Comparison of ENCODE assay signal across 8 cellular contexts in genomic region chr19:48635966-48636858, GRCh38. TPM values are rescaled to one million over a fixed set of nuclear protein-coding genes. Genes with fewer than 3 reads are reported as not detected.
DNase-seq lines count a peak whose midpoint lies in the region; ATAC-seq and TF ChIP-seq lines count a peak whose summit lies in the region.

No MANE protein-coding gene starts in this region.

- no peak for TF ChIP-seq CTCF in VCaP (conservative IDR thresholded peaks at IDR 0.05)
- TF ChIP-seq CTCF in fibroblast of villous mesenchyme (IDR thresholded peaks at IDR 0.05; ENCODE audit: insufficient read depth, low read depth, low read length): no peak
- no peak for TF ChIP-seq CTCF in progenitor cell of endocrine pancreas (IDR thresholded peaks at IDR 0.05; ENCODE audit: unreplicated experiment)

- H3K4me1 Mint-ChIP-seq in progenitor cell of endocrine pancreas (ENCODE audit: low read depth): peaks cover 18% of the 10 kb centered on the region

- H3K27me3 Mint-ChIP-seq in progenitor cell of endocrine pancreas: peaks cover 12% of the 10 kb centered on the region

- peak overlapping the region; percentile 61 for H3K4me3 ChIP-seq in fibroblast of villous mesenchyme (ENCODE audit: low read depth, low read length)

- DNase-seq in activated naive CD4-positive, alpha-beta T cell treated with Interleukin-2 at 50 U/mL for 16 hours: peak; percentile 25
- DNase-seq in activated naive CD4-positive, alpha-beta T cell treated with anti-CD3 and anti-CD28 coated beads, Interleukin-2, amount 50 U/mL, for 16 hours: no peak
- DNase-seq in fibroblast of villous mesenchyme (ENCODE audit: low read depth) (no peak), progenitor cell of endocrine pancreas (ENCODE audit: low spot score, unreplicated experiment) (no peak), cortex of kidney (lab: John Stamatoyannopoulos, UW) (no peak)

- H3K27ac ChIP-seq in VCaP: peak overlapping the region; percentile 95

- H3K36me3 Mint-ChIP-seq in progenitor cell of endocrine pancreas (ENCODE audit: insufficient read depth): no peaks in the 10 kb centered on the region

- H3K4me3 Mint-ChIP-seq in progenitor cell of endocrine pancreas (ENCODE audit: low read depth): peak overlapping the region; percentile 85

- no peak overlapping the region for H3K27ac Mint-ChIP-seq in progenitor cell of endocrine pancreas

- ATAC-seq in HG02938 (IDR thresholded peaks at IDR 0.05; ENCODE audit: unreplicated experiment): no peak
- no peak for ATAC-seq in GM19397 (IDR thresholded peaks at IDR 0.05; ENCODE audit: unreplicated experiment)

- no peaks in the 10 kb centered on the region for H3K9me3 Mint-ChIP-seq in progenitor cell of endocrine pancreas (ENCODE audit: low read depth)

RNA-seq across cellular contexts. Expression of gene DBP, which starts 1.0 kb away (rescaled TPM):
- 6.9 and 7.7 TPM in 2 replicates for total RNA-seq in fibroblast of villous mesenchyme
- total RNA-seq in progenitor cell of endocrine pancreas: 5.1 and 5.3 TPM in 2 replicates

RNA-seq across cellular contexts. Expression of gene CA11, which starts 9.8 kb away (rescaled TPM):
- total RNA-seq in fibroblast of villous mesenchyme (1.3 TPM in 2 replicates), progenitor cell of endocrine pancreas (8.9 and 9.6 TPM in 2 replicates)

RNA-seq across cellular contexts. Expression of gene SPHK2, which starts 16.9 kb away (rescaled TPM):
- total RNA-seq in fibroblast of villous mesenchyme (7.8 and 10.0 TPM in 2 replicates), progenitor cell of endocrine pancreas (137 and 138 TPM in 2 replicates)

RNA-seq across cellular contexts. Expression of gene RPL18, which starts 17.2 kb away (rescaled TPM):
- total RNA-seq in fibroblast of villous mesenchyme (1,548 and 1,575 TPM in 2 replicates), progenitor cell of endocrine pancreas (1,379 and 1,392 TPM in 2 replicates)

RNA-seq across cellular contexts. Expression of gene FAM83E, which starts 21.3 kb away (rescaled TPM):
- 0.32 and 1.3 TPM in 2 replicates for total RNA-seq in fibroblast of villous mesenchyme
- 3.8 and 4.3 TPM in 2 replicates for total RNA-seq in progenitor cell of endocrine pancreas

Comparison
In these comparisons a context has a peak if more than half of its experiments do, and no peak if none do; other contexts are left out.
1. RNA of gene SPHK2, which starts 16.9 kb away (total RNA-seq): 137 to 138 TPM in progenitor cell of endocrine pancreas; 7.8 to 10.0 TPM in fibroblast of villous mesenchyme; every median in the first group is over 10 times any median in the second.